In the genomic region with DNA sequence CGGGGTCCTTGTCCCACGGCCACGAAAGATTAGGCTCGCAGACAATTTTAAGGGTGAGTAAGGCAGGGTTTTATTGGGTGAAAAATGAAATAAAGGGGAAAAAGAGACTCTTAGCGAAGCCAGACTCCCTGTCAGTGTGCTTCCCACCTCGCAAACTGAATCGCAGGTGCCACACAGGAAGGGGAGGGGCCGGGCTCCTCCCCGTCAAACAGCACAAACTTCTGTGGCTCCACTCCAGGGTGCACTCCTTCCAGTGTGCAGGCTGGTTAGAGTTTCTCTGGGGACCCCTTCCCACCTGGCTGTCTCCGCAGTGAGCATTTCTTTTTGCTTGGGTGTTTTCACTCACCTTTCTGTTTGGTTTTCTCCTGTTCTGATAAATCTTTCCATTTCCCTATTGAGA, we compare ENCODE assay signal across 1 cellular context.
TF ChIP-seq lines count a peak whose summit lies in the region.

No MANE protein-coding gene starts in this region.

TF ChIP-seq in H1, 55 proteins besides CTCF, POLR2A, EP300 and RAD21:
- TF ChIP-seq CEBPB (IDR thresholded peaks at IDR 0.05; ENCODE audit: low read depth, low read length): no peak
- no peak for TF ChIP-seq ZNF274 (IDR thresholded peaks at IDR 0.05; ENCODE audit: borderline replicate concordance, extremely low read depth, low read length)
- TF ChIP-seq KDM4A (IDR thresholded peaks at IDR 0.05; ENCODE audit: low read depth, low read length, severe bottlenecking): no peak
